Comparison of ENCODE assay signal across 17 cellular contexts in genomic region chr1:221841291-221841982, GRCh38.
DNase-seq lines count a peak whose midpoint lies in the region; ATAC-seq and TF ChIP-seq lines count a peak whose summit lies in the region.
"Had no signal": no experiment of that assay in that cellular context is flagged by ENCODE, and none has a peak within 500 bp of the region (broad histone marks: within the 10 kb centered on the region; RNA-seq: fewer than 3 reads in every experiment).

No MANE protein-coding gene starts in this region.

- CTCF ChIA-PET in IMR-90 (lab: Yijun Ruan, JAX), result interaction anchor here (0.8 kb wide), 1 partner anchor 100 kb away, joined by 3 read pairs; no protein-coding TSS in a partner anchor

- intact Hi-C loops in IMR-90 (cut with micrococcal nuclease), result no loop called here

- peaks cover 2% of the 10 kb centered on the region for H3K4me1 Mint-ChIP-seq in nephron progenitor cell

- no peak overlapping the region for H4K5ac ChIP-seq in IMR-90 (ENCODE audit: low read depth, low read length)

- no peak for TF ChIP-seq POLR2A in IMR-90 (IDR thresholded peaks at IDR 0.05; ENCODE audit: low read depth, low read length)
- no peak for TF ChIP-seq POLR2A in tibial nerve (IDR thresholded peaks at IDR 0.05)

- H3K27me3 Mint-ChIP-seq in nephron progenitor cell (ENCODE audit: low read depth, poor library complexity), result no peaks in the 10 kb centered on the region
- H3K27me3 Mint-ChIP-seq: CD4-positive, CD25-positive, alpha-beta regulatory T cell had no signal

- H3K14ac ChIP-seq in IMR-90 (replicated peaks; ENCODE audit: low read depth, low read length), result no peak overlapping the region; the same call in 1 of the 2 replicates
- no peak overlapping the region for H3K14ac ChIP-seq in mesenchymal stem cell (ENCODE audit: low read length in 2 of 2)

- no peaks in the 10 kb centered on the region for H3K36me3 ChIP-seq in BLaER1
- no peaks in the 10 kb centered on the region for H3K36me3 ChIP-seq in IMR-90 (ENCODE audit: control insufficient read depth, insufficient read depth, low read length)
- H3K36me3 ChIP-seq in adipocyte (ENCODE audit: control insufficient read depth, insufficient read depth, low read length, severe bottlenecking), result no peaks in the 10 kb centered on the region
- no peaks in the 10 kb centered on the region for H3K36me3 ChIP-seq in mesenchymal stem cell (ENCODE audit: control insufficient read depth in 1 of 2, insufficient read depth in 2 of 2, low read depth in 1 of 2, low read length in 2 of 2)
- no peaks in the 10 kb centered on the region for H3K36me3 ChIP-seq in tibial nerve
- H3K36me3 ChIP-seq: uterus had no signal

- peak overlapping the region; percentile 78 for H3K27ac ChIP-seq in BLaER1
- no peak overlapping the region for H3K27ac ChIP-seq in IMR-90 (ENCODE audit: insufficient read depth, low read length)
- peak overlapping the region; percentile 11 for H3K27ac ChIP-seq in mesenchymal stem cell (ENCODE audit: low read length, poor library complexity, severe bottlenecking)
- peak overlapping the region in 1 of 4 donors; percentile 46 for H3K27ac ChIP-seq in tibial nerve
- H3K27ac ChIP-seq: dorsolateral prefrontal cortex, uterus had no signal

- no peak overlapping the region; the same call in 1 of the 2 replicates for H2BK20ac ChIP-seq in IMR-90 (ENCODE audit: low read depth, low read length)

- H3K23ac ChIP-seq in IMR-90 (ENCODE audit: low read depth, low read length), result no peak overlapping the region
- no peak overlapping the region for H3K23ac ChIP-seq in mesenchymal stem cell (ENCODE audit: low read length in 2 of 2)

- ATAC-seq in IMR-90 (ENCODE audit: low read depth), result no peak
- ATAC-seq in GM18907 (IDR thresholded peaks at IDR 0.05; ENCODE audit: unreplicated experiment), result no peak

- peak overlapping the region; percentile 82 for H3K4me2 ChIP-seq in BLaER1
- H3K4me2 ChIP-seq in IMR-90 (ENCODE audit: low read depth, low read length), result no peak overlapping the region
- H3K4me2 ChIP-seq in mesenchymal stem cell (ENCODE audit: low read length, poor library complexity, severe bottlenecking), result no peak overlapping the region

- H2BK120ac ChIP-seq in IMR-90 (ENCODE audit: low read depth, low read length) (peak overlapping the region; percentile 37; the same call in 1 of the 2 replicates), mesenchymal stem cell (ENCODE audit: low read depth, low read length) (no peak overlapping the region)

- no peak overlapping the region for H3K4me3 ChIP-seq in BLaER1
- no peak overlapping the region for H3K4me3 ChIP-seq in IMR-90 (ENCODE audit: insufficient read depth, low read depth, low read length)
- no peak overlapping the region for H3K4me3 ChIP-seq in adipocyte (ENCODE audit: low read length)
- H3K4me3 ChIP-seq in mesenchymal stem cell (ENCODE audit: insufficient read depth in 1 of 2, low read depth in 1 of 2, low read length in 2 of 2), result no peak overlapping the region
- H3K4me3 ChIP-seq in tibial nerve, result no peak overlapping the region
- H3K4me3 ChIP-seq: dorsolateral prefrontal cortex, uterus had no signal

- 0% methylated on average over 1 of the region's 4 CpGs; no CpG with 5 or more reads in 1 of the 2 experiments for WGBS in IMR-90 (ENCODE audit: extremely low coverage in 2 of 2, insufficient read length in 1 of 2), 2 experiments
- WGBS in mesenchymal stem cell, result 59% methylated on average over 4 of the region's 4 CpGs
- WGBS in tibial nerve, 2 donors, result 54 to 55% methylated on average over 4 of the region's 4 CpGs

- TF ChIP-seq CTCF in IMR-90 (conservative IDR thresholded peaks at IDR 0.05; ENCODE audit: low read depth, low read length) (no peak), tibial nerve (IDR thresholded peaks at IDR 0.05) (no peak), nephron progenitor cell (IDR thresholded peaks at IDR 0.05) (no peak)

- peaks cover 4% of the 10 kb centered on the region for H3K9me3 Mint-ChIP-seq in nephron progenitor cell
- H3K9me3 Mint-ChIP-seq: activated CD4-positive, alpha-beta memory T cell treated with anti-CD3 and anti-CD28 coated beads for 36 hours had no signal

- H2AFZ ChIP-seq in IMR-90 (replicated peaks; ENCODE audit: low read length, poor library complexity) (no peak overlapping the region), mesenchymal stem cell (ENCODE audit: low read depth, low read length) (no peak overlapping the region)

- no peaks in the 10 kb centered on the region for H3K36me3 Mint-ChIP-seq in nephron progenitor cell (ENCODE audit: low read depth)
- H3K36me3 Mint-ChIP-seq: activated CD4-positive, alpha-beta memory T cell treated with anti-CD3 and anti-CD28 coated beads for 36 hours; CD4-positive, CD25-positive, alpha-beta regulatory T cell had no signal

- no peak overlapping the region for H2AK9ac ChIP-seq in IMR-90 (replicated peaks; ENCODE audit: low read depth, low read length, poor library complexity)

- H2AK5ac ChIP-seq in IMR-90 (ENCODE audit: low read depth, low read length) (no peak overlapping the region), mesenchymal stem cell (ENCODE audit: low read length, severe bottlenecking) (peak overlapping the region; percentile 46)

- H4K20me1 ChIP-seq in BLaER1 (no peaks in the 10 kb centered on the region), IMR-90 (ENCODE audit: insufficient read depth, low read length) (no peaks in the 10 kb centered on the region)

- H2BK15ac ChIP-seq in IMR-90 (ENCODE audit: low read depth, low read length), result peak overlapping the region; percentile 18; the same call in 1 of the 3 replicates
- no peak overlapping the region for H2BK15ac ChIP-seq in mesenchymal stem cell (ENCODE audit: low read depth, poor library complexity, severe bottlenecking)

- no peak for TF ChIP-seq RAD21 in IMR-90 (IDR thresholded peaks at IDR 0.05; ENCODE audit: low read length)

- peak overlapping the region; percentile 25 for H3K9ac ChIP-seq in BLaER1
- H3K9ac ChIP-seq in IMR-90 (ENCODE audit: low read depth, low read length), result no peak overlapping the region
- H3K9ac ChIP-seq in adipocyte (ENCODE audit: low read length), result peak overlapping the region; percentile 71
- H3K9ac ChIP-seq in mesenchymal stem cell (ENCODE audit: low read length), result peak overlapping the region; percentile 46

- H3K4ac ChIP-seq in IMR-90 (ENCODE audit: low read depth, low read length) (peak overlapping the region; percentile 31; the same call in 1 of the 2 replicates), mesenchymal stem cell (ENCODE audit: low read depth in 1 of 2, low read length in 2 of 2) (peak overlapping the region in 1 of 2 experiments; percentile 8)

- no peaks in the 10 kb centered on the region for H3K27me3 ChIP-seq in BLaER1
- no peaks in the 10 kb centered on the region for H3K27me3 ChIP-seq in IMR-90 (ENCODE audit: control insufficient read depth, insufficient read depth, low read length)
- H3K27me3 ChIP-seq in adipocyte (replicated peaks; ENCODE audit: control insufficient read depth, insufficient read depth, low read length), result no peaks in the 10 kb centered on the region
- H3K27me3 ChIP-seq in mesenchymal stem cell (ENCODE audit: control insufficient read depth in 1 of 2, insufficient read depth in 1 of 2, low read length in 2 of 2), result no peaks in the 10 kb centered on the region
- H3K27me3 ChIP-seq in tibial nerve, result no peaks in the 10 kb centered on the region
- H3K27me3 ChIP-seq: uterus had no signal

- H3K4me3 Mint-ChIP-seq in nephron progenitor cell, result no peak overlapping the region
- H3K4me3 Mint-ChIP-seq: activated CD4-positive, alpha-beta memory T cell treated with anti-CD3 and anti-CD28 coated beads for 36 hours; CD4-positive, CD25-positive, alpha-beta regulatory T cell had no signal

- dilution Hi-C loops in IMR-90 (cut with HindIII; ENCODE audit: low sequenced_read_pairs, unreplicated experiment), result no loop called here

- H3K18ac ChIP-seq in IMR-90 (ENCODE audit: low read depth, low read length), result no peak overlapping the region
- H3K18ac ChIP-seq in mesenchymal stem cell (ENCODE audit: low read depth in 1 of 2, low read length in 2 of 2), result no peak overlapping the region

- no peak overlapping the region for H3K56ac ChIP-seq in IMR-90 (ENCODE audit: extremely low read depth, insufficient read depth, low read length)

- DNase-seq in IMR-90 (no peak), adipocyte (ENCODE audit: low read depth) (peak; percentile 77), mesenchymal stem cell (peak; percentile 49), tibial nerve (ENCODE audit: low spot score in 2 of 2) (no peak), nephron progenitor cell (no peak)
- no peak for DNase-seq in stimulated activated naive CD4-positive, alpha-beta T cell treated with Interleukin-2 at 50 U/mL for 16 hours (lab: John Stamatoyannopoulos, UW)
- DNase-seq: activated CD4-positive, alpha-beta memory T cell treated with anti-CD3 and anti-CD28 coated beads for 36 hours; CD4-positive, CD25-positive, alpha-beta regulatory T cell; dorsolateral prefrontal cortex; GOT3; KBM-7; NCI-H1694 treated with DMSO at 0.1 percent for 48 hours; NCI-H510A treated with DMSO at 0.1 percent for 48 hours; T1000; uterus had no signal

- no peak for TF ChIP-seq EP300 in tibial nerve (IDR thresholded peaks at IDR 0.05)

- H3K4me1 ChIP-seq in BLaER1 (peaks cover 56% of the 10 kb centered on the region), IMR-90 (ENCODE audit: control insufficient read depth, insufficient read depth, low read length) (peaks cover 20% of the 10 kb centered on the region), adipocyte (ENCODE audit: control insufficient read depth, insufficient read depth, low read length) (peaks cover 36% of the 10 kb centered on the region), mesenchymal stem cell (ENCODE audit: control insufficient read depth, insufficient read depth, low read depth, low read length) (peaks cover 19% of the 10 kb centered on the region), tibial nerve (no peaks in the 10 kb centered on the region)
- H3K4me1 ChIP-seq: uterus had no signal

- in situ Hi-C loops in IMR-90 (cut with MboI; ENCODE audit: low sequenced_read_pairs), result no loop called here

- H4K8ac ChIP-seq in IMR-90 (ENCODE audit: low read depth in 2 of 2, low read length in 2 of 2) (no peak overlapping the region), mesenchymal stem cell (ENCODE audit: low read length) (no peak overlapping the region)

- H3K9me3 ChIP-seq in BLaER1 (no peaks in the 10 kb centered on the region), IMR-90 (ENCODE audit: control insufficient read depth, insufficient read depth, low read length) (no peaks in the 10 kb centered on the region), adipocyte (ENCODE audit: control insufficient read depth, low read length) (no peaks in the 10 kb centered on the region), mesenchymal stem cell (ENCODE audit: control insufficient read depth, low read length) (no peaks in the 10 kb centered on the region), tibial nerve (no peaks in the 10 kb centered on the region)
- H3K9me3 ChIP-seq: uterus had no signal

- no peak overlapping the region; the same call in 1 of the 2 replicates for H4K91ac ChIP-seq in IMR-90 (ENCODE audit: insufficient read depth, low read depth, low read length)
- no peak overlapping the region for H4K91ac ChIP-seq in mesenchymal stem cell (ENCODE audit: low read length)

- H3K79me1 ChIP-seq in IMR-90 (ENCODE audit: low read depth in 1 of 2, low read length in 2 of 2) (no peaks in the 10 kb centered on the region), mesenchymal stem cell (replicated peaks; ENCODE audit: low read length, poor library complexity, severe bottlenecking) (no peaks in the 10 kb centered on the region)

- POLR2A ChIA-PET in IMR-90 (lab: Charles Lee; ENCODE audit: unreplicated experiment), result no interaction called here

- H2BK5ac ChIP-seq in IMR-90 (ENCODE audit: low read depth, low read length, poor library complexity, severe bottlenecking) (no peak overlapping the region), mesenchymal stem cell (ENCODE audit: low read depth, low read length, poor library complexity, severe bottlenecking) (no peak overlapping the region)

- H3K9me1 ChIP-seq in IMR-90 (ENCODE audit: insufficient read depth, low read length), result peaks cover 18% of the 10 kb centered on the region

- H3K27ac Mint-ChIP-seq in nephron progenitor cell, result no peak overlapping the region

- no TSS peak for BruUV-seq in IMR-90 (replicated peaks; lab: Mats Ljungman, UMichigan)

- peak overlapping the region; percentile 38 to 63 for H2BK12ac ChIP-seq in mesenchymal stem cell (ENCODE audit: low read length in 2 of 2)

Comparison
In these comparisons a context has a peak if more than half of its experiments do, and no peak if none do; other contexts are left out.
1. DNase-seq: peak in adipocyte (single experiment) and mesenchymal stem cell (single experiment); none in IMR-90 (single experiment), stimulated activated naive CD4-positive, alpha-beta T cell treated with Interleukin-2 at 50 U/mL for 16 hours (single experiment), tibial nerve (0 of 2) and nephron progenitor cell (single experiment).